8 cellular contexts compared by ENCODE assay signal in the genomic region with DNA sequence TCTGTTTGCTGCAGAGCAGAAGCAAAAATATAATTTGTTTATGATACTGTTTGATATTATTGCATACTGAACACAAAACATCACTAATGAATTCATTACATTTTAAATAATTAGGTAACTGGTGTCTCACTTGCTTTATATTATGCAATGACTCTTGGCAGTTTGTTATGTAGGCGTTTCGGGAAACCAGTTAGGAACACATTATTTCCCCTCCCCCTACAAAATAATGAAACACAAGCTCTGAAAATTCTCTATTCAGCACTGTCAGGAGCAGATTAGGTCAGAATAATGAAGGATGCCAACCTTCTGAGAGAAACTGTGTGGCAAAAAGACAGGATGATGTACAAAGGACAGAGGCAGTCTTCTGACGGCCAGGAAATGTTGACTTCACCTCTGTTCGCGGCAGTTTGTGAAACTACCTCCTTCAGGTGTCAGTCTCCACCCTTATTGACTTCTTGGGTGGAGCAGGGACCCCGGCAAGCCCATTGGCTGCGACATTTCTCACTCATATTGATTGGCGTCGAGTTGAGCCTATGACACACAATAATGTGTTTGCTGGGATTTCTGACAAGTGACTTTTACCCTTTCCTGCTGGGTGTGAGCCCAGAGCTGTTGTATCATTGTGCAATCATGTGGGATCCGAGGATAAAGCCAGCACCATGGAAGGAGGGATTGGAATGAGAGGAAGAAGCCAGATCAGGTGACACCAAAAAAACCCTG. TPM values are rescaled to one million over a fixed set of nuclear protein-coding genes. Genes with fewer than 3 reads are reported as not detected.
DNase-seq lines count a peak whose midpoint lies in the region; ATAC-seq and TF ChIP-seq lines count a peak whose summit lies in the region.

No MANE protein-coding gene starts in this region.

- no peaks in the 10 kb centered on the region for H3K27me3 ChIP-seq in parathyroid adenoma (ENCODE audit: control insufficient read depth, insufficient read depth, low read length)

- no peak overlapping the region for H3K27ac Mint-ChIP-seq in activated naive CD4-positive, alpha-beta T cell treated with anti-CD3 and anti-CD28 coated beads for 36 hours

- DNase-seq in activated naive CD4-positive, alpha-beta T cell treated with anti-CD3 and anti-CD28 coated beads for 36 hours, result peak; percentile 49
- no peak for DNase-seq in activated naive CD4-positive, alpha-beta T cell (lab: John Stamatoyannopoulos, UW)
- DNase-seq in SW480 (ENCODE audit: low spot score), result peak; percentile 26
- peak; percentile 87 for DNase-seq in fibroblast of the conjunctiva (ENCODE audit: low read depth)
- no peak for DNase-seq in stimulated activated naive CD4-positive, alpha-beta T cell (lab: John Stamatoyannopoulos, UW)

- intact Hi-C loops in activated naive CD4-positive, alpha-beta T cell treated with anti-CD3 and anti-CD28 coated beads for 36 hours (cut with micrococcal nuclease), result no loop called here

- no peak for TF ChIP-seq CTCF in parathyroid adenoma (IDR thresholded peaks at IDR 0.05)

- no peaks in the 10 kb centered on the region for H3K79me2 ChIP-seq in parathyroid adenoma

- H2AFZ ChIP-seq in parathyroid adenoma, result no peak overlapping the region

- no peak overlapping the region for H3K4me3 Mint-ChIP-seq in activated naive CD4-positive, alpha-beta T cell treated with anti-CD3 and anti-CD28 coated beads for 36 hours

- H3K4me3 ChIP-seq in parathyroid adenoma (ENCODE audit: low read depth, low read length), result no peak overlapping the region

- no peaks in the 10 kb centered on the region for H3K4me1 Mint-ChIP-seq in activated naive CD4-positive, alpha-beta T cell treated with anti-CD3 and anti-CD28 coated beads for 36 hours (ENCODE audit: low read depth)

- no peaks in the 10 kb centered on the region for H3K9me3 ChIP-seq in parathyroid adenoma (ENCODE audit: control insufficient read depth, low read length)

- CTCF ChIA-PET in activated naive CD4-positive, alpha-beta T cell treated with anti-CD3 and anti-CD28 coated beads for 36 hours (lab: Charles Lee), result interaction anchor here (0.6 to 1.3 kb wide), 3 partner anchors 31 to 134 kb away, joined by 3 to 4 read pairs (median 3); no protein-coding TSS in a partner anchor

- peaks cover 7% of the 10 kb centered on the region for H3K4me1 ChIP-seq in parathyroid adenoma

- no peak overlapping the region for H3K9ac ChIP-seq in parathyroid adenoma

- no peaks in the 10 kb centered on the region for H3K36me3 ChIP-seq in parathyroid adenoma (ENCODE audit: control insufficient read depth, insufficient read depth, low read length)

- H3K27ac ChIP-seq in parathyroid adenoma, result no peak overlapping the region

- H3K36me3 Mint-ChIP-seq in activated naive CD4-positive, alpha-beta T cell treated with anti-CD3 and anti-CD28 coated beads for 36 hours (ENCODE audit: low read depth), result no peaks in the 10 kb centered on the region

- no peaks in the 10 kb centered on the region for H3K27me3 Mint-ChIP-seq in activated naive CD4-positive, alpha-beta T cell treated with anti-CD3 and anti-CD28 coated beads for 36 hours (ENCODE audit: low read depth)

- H3K4me2 ChIP-seq in parathyroid adenoma (ENCODE audit: low read length), result peak overlapping the region; percentile 27

- no peaks in the 10 kb centered on the region for H3K9me3 Mint-ChIP-seq in activated naive CD4-positive, alpha-beta T cell treated with anti-CD3 and anti-CD28 coated beads for 36 hours

- ATAC-seq in GM21529 (IDR thresholded peaks at IDR 0.05; ENCODE audit: unreplicated experiment), result no peak
- ATAC-seq in GM19328 (IDR thresholded peaks at IDR 0.05; ENCODE audit: unreplicated experiment), result no peak

RNA-seq across cellular contexts. Expression of a gene that starts 34.0 kb away (rescaled TPM):
- total RNA-seq in activated naive CD4-positive, alpha-beta T cell treated with anti-CD3 and anti-CD28 coated beads for 36 hours, result 1 to 10 TPM; 1.1 to 1.3 TPM

Comparison
In these comparisons a context has a peak if more than half of its experiments do, and no peak if none do; other contexts are left out.
1. DNase-seq: peak in activated naive CD4-positive, alpha-beta T cell treated with anti-CD3 and anti-CD28 coated beads for 36 hours (single experiment), SW480 (single experiment) and fibroblast of the conjunctiva (single experiment); none in activated naive CD4-positive, alpha-beta T cell (0 of 4) and stimulated activated naive CD4-positive, alpha-beta T cell (0 of 6).